Comparison of ENCODE assay signal across 9 cellular contexts in the genomic region with DNA sequence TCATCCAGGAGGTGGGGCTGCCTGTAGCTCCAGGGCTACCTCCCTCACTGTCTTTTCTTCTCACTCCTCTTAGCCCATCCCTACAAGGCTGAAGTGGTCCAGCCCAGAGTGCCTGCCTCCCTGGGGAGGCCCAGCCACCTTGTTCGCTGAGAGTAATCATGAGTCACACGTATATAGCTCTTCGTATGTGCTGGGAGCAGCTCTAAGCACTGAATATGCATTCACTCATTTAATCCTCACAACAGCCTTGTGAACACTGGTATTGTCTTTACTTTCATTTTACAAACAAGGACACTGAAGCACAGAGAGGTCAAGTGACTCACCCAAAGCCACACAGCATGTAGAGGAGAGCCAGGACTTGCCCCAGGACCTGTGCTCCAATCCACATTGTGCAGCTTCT. TPM values are rescaled to one million over a fixed set of nuclear protein-coding genes. Genes with fewer than 3 reads are reported as not detected.
DNase-seq lines count a peak whose midpoint lies in the region; ATAC-seq and TF ChIP-seq lines count a peak whose summit lies in the region.
"Had no signal": no experiment of that assay in that cellular context is flagged by ENCODE, and none has a peak within 500 bp of the region (broad histone marks: within the 10 kb centered on the region; RNA-seq: fewer than 3 reads in every experiment).

No MANE protein-coding gene starts in this region.

- H3K9me3 ChIP-seq in CD4-positive, alpha-beta memory T cell (ENCODE audit: control insufficient read depth in 1 of 2, low read length in 2 of 2) = no peaks in the 10 kb centered on the region
- H3K9me3 ChIP-seq in MG63 (no peaks in the 10 kb centered on the region), lower lobe of right lung (no peaks in the 10 kb centered on the region)
- H3K9me3 ChIP-seq: pancreas had no signal

- peaks cover 94% of the 10 kb centered on the region for H3K4me1 ChIP-seq in CD4-positive, alpha-beta memory T cell (ENCODE audit: insufficient read depth, low read length)
- peaks cover 8% of the 10 kb centered on the region for H3K4me1 ChIP-seq in lower lobe of right lung

- H3K4me1 Mint-ChIP-seq in CD4-positive, alpha-beta memory T cell = peaks cover 49 to 97% (median 88%) of the 10 kb centered on the region in 4 donors
- peaks cover 57% of the 10 kb centered on the region for H3K4me1 Mint-ChIP-seq in activated T-helper 1 cell treated with anti-CD3 and anti-CD28 coated beads, Interleukin-12 subunit alpha, Interleukin-12 subunit beta, Interleukin-2, Interleukin-4 antibody, amounts not matched to agents 30 ng/mL and 10 ng/mL and 1 ng/mL, durations not matched to agents 14 hours and 24 hours and 36 hours (ENCODE audit: low read depth)

- ATAC-seq in lower lobe of right lung (no peak), HG02981 (IDR thresholded peaks at IDR 0.05; ENCODE audit: unreplicated experiment) (no peak), GM19035 (IDR thresholded peaks at IDR 0.05; ENCODE audit: unreplicated experiment) (no peak)

- DNase-seq in CD4-positive, alpha-beta memory T cell = peak in 2 of 5 donors; percentile 17 to 73
- peak; percentile 71 for DNase-seq in MG63
- no peak for DNase-seq in activated T-helper 1 cell treated with anti-CD3 and anti-CD28 coated beads, Interleukin-12 subunit alpha, Interleukin-12 subunit beta, Interleukin-2, Interleukin-4 antibody, amounts not matched to agents 30 ng/mL and 10 ng/mL and 1 ng/mL, durations not matched to agents 14 hours and 24 hours and 36 hours (ENCODE audit: low spot score)
- no peak for DNase-seq in lower lobe of right lung
- no peak for DNase-seq in NCI-H2081 treated with DMSO at 0.1 percent for 48 hours (lab: John Stamatoyannopoulos, UW)
- no peak for DNase-seq in NCI-H526 treated with DMSO at 0.1 percent for 48 hours (lab: John Stamatoyannopoulos, UW)

- H3K27me3 Mint-ChIP-seq in CD4-positive, alpha-beta memory T cell = no peaks in the 10 kb centered on the region
- H3K27me3 Mint-ChIP-seq in activated T-helper 1 cell treated with anti-CD3 and anti-CD28 coated beads, Interleukin-12 subunit alpha, Interleukin-12 subunit beta, Interleukin-2, Interleukin-4 antibody, amounts not matched to agents 30 ng/mL and 10 ng/mL and 1 ng/mL, durations not matched to agents 14 hours and 24 hours and 36 hours (ENCODE audit: insufficient read depth) = peaks cover 9% of the 10 kb centered on the region

- peak overlapping the region; percentile 75 to 95 (median 90) for H3K4me3 Mint-ChIP-seq in CD4-positive, alpha-beta memory T cell
- peak overlapping the region; percentile 67 for H3K4me3 Mint-ChIP-seq in activated T-helper 1 cell treated with anti-CD3 and anti-CD28 coated beads, Interleukin-12 subunit alpha, Interleukin-12 subunit beta, Interleukin-2, Interleukin-4 antibody, amounts not matched to agents 30 ng/mL and 10 ng/mL and 1 ng/mL, durations not matched to agents 14 hours and 24 hours and 36 hours

- CTCF ChIA-PET in CD4-positive, alpha-beta memory T cell (lab: Charles Lee; ENCODE audit: partially characterized antibody) = interaction anchor here (0.7 to 1.4 kb wide), 2 partner anchors 12 to 25 kb away, joined by 3 to 4 read pairs; no protein-coding TSS in a partner anchor

- peak overlapping the region; percentile 97 to 100 (median 100) for H3K27ac Mint-ChIP-seq in CD4-positive, alpha-beta memory T cell
- H3K27ac Mint-ChIP-seq in activated T-helper 1 cell treated with anti-CD3 and anti-CD28 coated beads, Interleukin-12 subunit alpha, Interleukin-12 subunit beta, Interleukin-2, Interleukin-4 antibody, amounts not matched to agents 30 ng/mL and 10 ng/mL and 1 ng/mL, durations not matched to agents 14 hours and 24 hours and 36 hours = peak overlapping the region; percentile 92

- no peaks in the 10 kb centered on the region for H3K27me3 ChIP-seq in CD4-positive, alpha-beta memory T cell (ENCODE audit: insufficient read depth, low read length)
- H3K27me3 ChIP-seq in MG63 (no peaks in the 10 kb centered on the region), lower lobe of right lung (ENCODE audit: low read depth) (peaks cover 25% of the 10 kb centered on the region)
- H3K27me3 ChIP-seq: pancreas had no signal

- POLR2A ChIA-PET in CD4-positive, alpha-beta memory T cell (lab: Charles Lee; ENCODE audit: partially characterized antibody) = interaction anchor here (0.9 to 16.9 kb wide), 3 partner anchors 16 to 81 kb away, joined by 4 to 977 read pairs (median 5); partner anchors contain the start of genes CCDC167 and CMTR1

- intact Hi-C loops in CD4-positive, alpha-beta memory T cell (cut with micrococcal nuclease) = no loop called here
- intact Hi-C loops in activated T-helper 1 cell treated with anti-CD3 and anti-CD28 coated beads, Interleukin-12 subunit alpha, Interleukin-12 subunit beta, Interleukin-2, Interleukin-4 antibody, amounts not matched to agents 30 ng/mL and 10 ng/mL and 1 ng/mL, durations not matched to agents 14 hours and 24 hours and 36 hours (cut with micrococcal nuclease) = loop anchor here (1.0 kb wide), 1 partner anchor 81 kb away; the partner anchor contains the start of gene CMTR1
- intact Hi-C loops in lower lobe of right lung (cut with DNase I) = no loop called here

- peak overlapping the region; percentile 99 for H3K27ac ChIP-seq in CD4-positive, alpha-beta memory T cell (ENCODE audit: low read depth, low read length)
- peak overlapping the region; percentile 31 for H3K27ac ChIP-seq in lower lobe of right lung
- H3K27ac ChIP-seq: pancreas had no signal

- no peak for TF ChIP-seq CTCF in lower lobe of right lung (IDR thresholded peaks at IDR 0.05)

- peaks cover 0 to 7% of the 10 kb centered on the region in 2 donors for H3K36me3 Mint-ChIP-seq in CD4-positive, alpha-beta memory T cell
- no peaks in the 10 kb centered on the region for H3K36me3 Mint-ChIP-seq in activated T-helper 1 cell treated with anti-CD3 and anti-CD28 coated beads, Interleukin-12 subunit alpha, Interleukin-12 subunit beta, Interleukin-2, Interleukin-4 antibody, amounts not matched to agents 30 ng/mL and 10 ng/mL and 1 ng/mL, durations not matched to agents 14 hours and 24 hours and 36 hours (ENCODE audit: low read depth)

- peaks cover 0 to 2% (median 0%) of the 10 kb centered on the region in 8 donors for H3K9me3 Mint-ChIP-seq in CD4-positive, alpha-beta memory T cell
- H3K9me3 Mint-ChIP-seq in activated T-helper 1 cell treated with anti-CD3 and anti-CD28 coated beads, Interleukin-12 subunit alpha, Interleukin-12 subunit beta, Interleukin-2, Interleukin-4 antibody, amounts not matched to agents 30 ng/mL and 10 ng/mL and 1 ng/mL, durations not matched to agents 14 hours and 24 hours and 36 hours = no peaks in the 10 kb centered on the region

- H3K36me3 ChIP-seq in CD4-positive, alpha-beta memory T cell (ENCODE audit: insufficient read depth, low read length) = no peaks in the 10 kb centered on the region
- no peaks in the 10 kb centered on the region for H3K36me3 ChIP-seq in MG63
- no peaks in the 10 kb centered on the region for H3K36me3 ChIP-seq in lower lobe of right lung
- H3K36me3 ChIP-seq: pancreas had no signal

- H3K4me3 ChIP-seq in CD4-positive, alpha-beta memory T cell (ENCODE audit: low read length in 2 of 2) = peak overlapping the region; percentile 0 to 30
- no peak overlapping the region for H3K4me3 ChIP-seq in MG63
- no peak overlapping the region for H3K4me3 ChIP-seq in lower lobe of right lung
- H3K4me3 ChIP-seq: pancreas had no signal

RNA-seq across cellular contexts. Expression of gene CCDC167, which starts 14.7 kb away (rescaled TPM):
- 10 to 100 TPM; 25.1 to 27.8 TPM for total RNA-seq in CD4-positive, alpha-beta memory T cell
- polyA plus RNA-seq in CD4-positive, alpha-beta memory T cell = 100 to 1,000 TPM; 151 to 226 TPM
- total RNA-seq in MG63 (2014; rRNA removed; shearing (Covaris generic); ENCODE audit: low replicate concordance) = 30.6 and 71.3 TPM in 2 replicates
- total RNA-seq in activated T-helper 1 cell treated with anti-CD3 and anti-CD28 coated beads, Interleukin-12 subunit alpha, Interleukin-12 subunit beta, Interleukin-2, Interleukin-4 antibody, amounts not matched to agents 30 ng/mL and 10 ng/mL and 1 ng/mL, durations not matched to agents 14 hours and 24 hours and 36 hours = 66.6 and 72.4 TPM in 2 replicates
- 12.7 TPM for total RNA-seq in lower lobe of right lung

Comparison
In these comparisons a context has a peak if more than half of its experiments do, and no peak if none do; other contexts are left out.
1. H3K4me3 ChIP-seq: peak in CD4-positive, alpha-beta memory T cell (2 of 2); none in MG63 (single experiment) and lower lobe of right lung (single experiment).